33 cellular contexts compared by ENCODE assay signal in the genomic region with DNA sequence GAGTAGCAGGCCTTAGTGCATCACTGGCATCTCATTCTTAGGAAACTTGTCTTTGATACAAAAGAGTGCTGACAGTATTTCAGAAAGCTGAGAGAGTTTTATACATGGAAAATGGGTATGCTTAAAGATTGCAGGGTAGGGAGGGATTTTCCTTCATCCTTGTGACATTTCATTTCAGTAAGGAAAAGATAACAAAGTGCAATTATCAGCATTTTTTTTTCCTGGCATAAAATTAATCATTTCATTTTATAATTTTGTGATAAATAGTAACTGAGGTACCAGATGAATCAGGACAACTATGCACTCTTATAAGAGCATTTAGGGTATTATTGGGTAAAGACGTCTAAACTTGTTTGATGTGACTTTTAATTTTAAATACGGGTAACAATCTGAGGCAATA.
"Had no signal": no experiment of that assay in that cellular context is flagged by ENCODE, and none has a peak within 500 bp of the region (broad histone marks: within the 10 kb centered on the region; RNA-seq: fewer than 3 reads in every experiment).

No MANE protein-coding gene starts in this region.

- H3K4me3 ChIP-seq: MG63, Peyer's patch had no signal

- H3K27ac Mint-ChIP-seq: activated CD4-positive, alpha-beta T cell treated with anti-CD3 and anti-CD28 coated beads, Interleukin-2, amount 10 ng/mL, durations not matched to agents 24 days and 14 days; activated CD8-positive, alpha-beta T cell treated with anti-CD3 and anti-CD28 coated beads for 36 hours; activated naive CD8-positive, alpha-beta T cell treated with anti-CD3 and anti-CD28 coated beads for 36 hours; activated T-cell treated with anti-CD3 and anti-CD28 coated beads, Interleukin-2, amount 50 U/mL, for 72 hours; activated T-helper 17 cell treated with anti-CD3 and anti-CD28 coated beads, Interleukin-2, amount 50 U/mL, for 72 hours had no signal

- H3K4me3 Mint-ChIP-seq: activated CD4-positive, alpha-beta T cell treated with anti-CD3 and anti-CD28 coated beads, Interleukin-2, amount 10 ng/mL, durations not matched to agents 24 days and 14 days; activated CD8-positive, alpha-beta T cell treated with anti-CD3 and anti-CD28 coated beads for 36 hours; activated naive CD8-positive, alpha-beta T cell treated with anti-CD3 and anti-CD28 coated beads for 36 hours; activated T-cell treated with anti-CD3 and anti-CD28 coated beads, Interleukin-2, amount 50 U/mL, for 72 hours; activated T-helper 17 cell treated with anti-CD3 and anti-CD28 coated beads, Interleukin-2, amount 50 U/mL, for 72 hours; central memory CD8-positive, alpha-beta T cell had no signal

- H3K36me3 ChIP-seq: MG63 had no signal

- H3K9me3 Mint-ChIP-seq: activated CD4-positive, alpha-beta T cell treated with anti-CD3 and anti-CD28 coated beads, Interleukin-2, amount 10 ng/mL, durations not matched to agents 24 days and 14 days; activated CD8-positive, alpha-beta T cell treated with anti-CD3 and anti-CD28 coated beads for 36 hours; activated naive CD8-positive, alpha-beta T cell treated with anti-CD3 and anti-CD28 coated beads for 36 hours; activated T-cell treated with anti-CD3 and anti-CD28 coated beads, Interleukin-2, amount 50 U/mL, for 72 hours; activated T-helper 17 cell treated with anti-CD3 and anti-CD28 coated beads, Interleukin-2, amount 50 U/mL, for 72 hours; central memory CD8-positive, alpha-beta T cell had no signal

- H3K9me3 ChIP-seq: MG63, Peyer's patch had no signal

- H3K27me3 Mint-ChIP-seq: activated CD4-positive, alpha-beta T cell treated with anti-CD3 and anti-CD28 coated beads, Interleukin-2, amount 10 ng/mL, durations not matched to agents 24 days and 14 days; activated CD8-positive, alpha-beta T cell treated with anti-CD3 and anti-CD28 coated beads for 36 hours; activated naive CD8-positive, alpha-beta T cell treated with anti-CD3 and anti-CD28 coated beads for 36 hours; activated T-helper 17 cell treated with anti-CD3 and anti-CD28 coated beads, Interleukin-2, amount 50 U/mL, for 72 hours; central memory CD8-positive, alpha-beta T cell had no signal

- DNase-seq: activated CD4-positive, alpha-beta T cell treated with anti-CD3 and anti-CD28 coated beads, Interleukin-2, amount 10 ng/mL, durations not matched to agents 24 days and 14 days; activated CD4-positive, alpha-beta T cell treated with anti-CD3 and anti-CD28 coated beads, Interleukin-2, amount 50 U/mL, for 4 hours; activated CD8-positive, alpha-beta T cell treated with anti-CD3 and anti-CD28 coated beads for 36 hours; activated effector memory CD4-positive, alpha-beta T cell treated with anti-CD3 and anti-CD28 coated beads, Interleukin-2, amount 50 U/mL, for 16 hours; activated naive CD4-positive, alpha-beta T cell; activated naive CD4-positive, alpha-beta T cell treated with anti-CD3 and anti-CD28 coated beads, Interleukin-2, amount 50 U/mL, for 16 hours; activated naive CD8-positive, alpha-beta T cell treated with anti-CD3 and anti-CD28 coated beads for 36 hours; activated T-cell treated with anti-CD3 and anti-CD28 coated beads, Interleukin-2, amount 50 U/mL, for 1 hour; activated T-cell treated with anti-CD3 and anti-CD28 coated beads, Interleukin-2, amount 50 U/mL, for 72 hours; amniotic stem cell; aorta; brain microvascular endothelial cell; Kasumi-1; MG63; NCI-H1048; NCI-H1105 treated with DMSO at 0.1 percent for 48 hours; NCI-H1436; NCI-H1694; NCI-H1930; NCI-H2081 treated with DMSO at 0.1 percent for 48 hours; NCI-H345; NCI-H510A; NCI-H526; NCI-H748 treated with DMSO at 0.1 percent for 48 hours; NK-92 treated with Interleukin-12 subunit alpha and Interleukin-12 subunit beta, amount 100 ng/mL, for 24 hours; PC-3; Peyer's patch; RPMI8226; SIG-M5; T1000 had no signal

- H3K27ac ChIP-seq: brain microvascular endothelial cell, Peyer's patch had no signal

- FAIRE-seq: TTC549 had no signal

- H3K27me3 ChIP-seq: brain microvascular endothelial cell, MG63, Peyer's patch had no signal

- ATAC-seq: activated CD8-positive, alpha-beta T cell treated with anti-CD3 and anti-CD28 coated beads for 36 hours; activated T-cell treated with anti-CD3 and anti-CD28 coated beads, Interleukin-2, amount 50 U/mL, for 72 hours; activated T-helper 17 cell treated with anti-CD3 and anti-CD28 coated beads, Interleukin-2, amount 50 U/mL, for 72 hours; PC-3 had no signal

- H3K4me1 ChIP-seq: Peyer's patch had no signal
